In the genomic region with DNA sequence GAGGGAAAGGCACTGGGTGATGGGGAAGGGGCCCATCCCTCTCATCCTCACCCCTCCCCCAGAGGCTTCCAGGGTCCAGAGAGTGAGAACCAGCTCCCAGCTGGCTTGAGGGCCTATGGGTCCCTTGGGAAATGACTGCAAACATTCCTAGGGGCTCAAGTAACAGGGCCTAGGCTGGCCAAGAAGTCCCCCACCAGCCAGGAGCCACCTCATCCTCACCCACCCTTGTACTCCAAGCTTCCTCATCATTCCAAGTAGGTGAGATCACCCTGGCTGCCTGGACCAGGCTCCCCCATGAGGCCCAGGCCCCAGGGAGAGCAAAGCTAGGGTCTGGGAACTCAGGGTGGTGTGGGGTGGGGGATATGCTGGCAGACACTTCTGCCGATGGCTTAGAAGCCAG, we compare ENCODE assay signal across 11 cellular contexts. TPM values are rescaled to one million over a fixed set of nuclear protein-coding genes. Genes with fewer than 3 reads are reported as not detected.
DNase-seq lines count a peak whose midpoint lies in the region; ATAC-seq and TF ChIP-seq lines count a peak whose summit lies in the region.
"Had no signal": no experiment of that assay in that cellular context is flagged by ENCODE, and none has a peak within 500 bp of the region (broad histone marks: within the 10 kb centered on the region; RNA-seq: fewer than 3 reads in every experiment).

No MANE protein-coding gene starts in this region.

- peak overlapping the region; percentile 27; the same call in 1 of the 2 replicates for H3K4me3 Mint-ChIP-seq in HFFc6

- H3K27me3 ChIP-seq in right cardiac atrium (ENCODE audit: control insufficient read depth, insufficient read depth) (no peaks in the 10 kb centered on the region), tibial nerve (no peaks in the 10 kb centered on the region)

- H3K9me3 Mint-ChIP-seq in HFFc6: no peaks in the 10 kb centered on the region
- H3K9me3 Mint-ChIP-seq: naive thymus-derived CD8-positive, alpha-beta T cell had no signal

- H3K4me3 ChIP-seq in right cardiac atrium (ENCODE audit: low read length) (no peak overlapping the region), tibial nerve (no peak overlapping the region)

- H3K9me3 ChIP-seq in right cardiac atrium (ENCODE audit: control insufficient read depth, low read length): no peaks in the 10 kb centered on the region
- no peaks in the 10 kb centered on the region for H3K9me3 ChIP-seq in tibial nerve

- peak; percentile 83 for DNase-seq in HFFc6
- DNase-seq in amniotic stem cell (lab: John Stamatoyannopoulos, UW): peak; percentile 59
- DNase-seq in right cardiac atrium: peak in 2 of 3 donors; percentile 50 to 51
- no peak for DNase-seq in tibial nerve (ENCODE audit: low spot score in 2 of 2)
- DNase-seq in activated naive CD4-positive, alpha-beta T cell treated with Interleukin-2 at 50 U/mL for 16 hours: no peak
- DNase-seq in activated CD4-positive, alpha-beta T cell treated with anti-CD3 and anti-CD28 coated beads for 4 hours: no peak
- DNase-seq in NCI-H2196 treated with DMSO at 0.1 percent for 48 hours (lab: John Stamatoyannopoulos, UW; ENCODE audit: unreplicated experiment): no peak
- DNase-seq: activated effector memory CD4-positive, alpha-beta T cell treated with anti-CD3 and anti-CD28 coated beads, Interleukin-2, amount 50 U/mL, for 16 hours; NCI-H1694 treated with DMSO at 0.1 percent for 48 hours had no signal

- no peak overlapping the region for H3K27ac ChIP-seq in right cardiac atrium (ENCODE audit: low read length)
- peak overlapping the region in 3 of 4 donors; percentile 7 to 60 (median 26) for H3K27ac ChIP-seq in tibial nerve

- 67% methylated on average over 1 of the region's 1 CpG for WGBS in right cardiac atrium
- WGBS in tibial nerve, 2 donors: 50 to 67% methylated on average over 1 of the region's 1 CpG

- peaks cover 24% of the 10 kb centered on the region for H3K36me3 Mint-ChIP-seq in HFFc6 (ENCODE audit: low read depth)
- H3K36me3 Mint-ChIP-seq: naive thymus-derived CD8-positive, alpha-beta T cell had no signal

- H3K27me3 Mint-ChIP-seq in HFFc6 (ENCODE audit: insufficient read depth): 0 out of 2 replicates have a peak, but pooled peaks cover 3% of the 10 kb centered on the region

- ATAC-seq in right cardiac atrium (peak; percentile 30 to 49), HG03025 (IDR thresholded peaks at IDR 0.05; ENCODE audit: low FRiP score, unreplicated experiment) (no peak)
- ATAC-seq: naive thymus-derived CD8-positive, alpha-beta T cell had no signal

- intact Hi-C loops in right cardiac atrium (cut with DNase I): no loop called here

- H3K4me1 Mint-ChIP-seq in HFFc6 (ENCODE audit: low read depth): peaks cover 69% of the 10 kb centered on the region

- no peak for TF ChIP-seq CTCF in HFFc6 (IDR thresholded peaks at IDR 0.05)
- TF ChIP-seq CTCF in tibial nerve (IDR thresholded peaks at IDR 0.05): no peak

- no peak for TF ChIP-seq POLR2A in tibial nerve (IDR thresholded peaks at IDR 0.05)

- H3K4me1 ChIP-seq in right cardiac atrium (ENCODE audit: control insufficient read depth, insufficient read depth, low read length) (peaks cover 8% of the 10 kb centered on the region), tibial nerve (peaks cover 0 to 44% (median 9%) of the 10 kb centered on the region in 4 donors)

- TF ChIP-seq EP300 in tibial nerve (IDR thresholded peaks at IDR 0.05): no peak

- H3K27ac Mint-ChIP-seq in HFFc6: peak overlapping the region; percentile 91

- no peaks in the 10 kb centered on the region for H3K36me3 ChIP-seq in tibial nerve

RNA-seq across cellular contexts. Expression of a gene that starts 14.8 kb away (rescaled TPM):
- total RNA-seq in HFFc6 (2021; fragmentation: NEBNext Ultra II Directional; extraction: Animal tissue kit (Norgen Biotek cat#: 25700)): 100 to 1,000 TPM; 235 to 309 (median 288) TPM
- 10 to 100 TPM; 17.4 to 41.0 (median 18.6) TPM for total RNA-seq in right cardiac atrium
- polyA plus RNA-seq in right cardiac atrium: 29.8 TPM
- 10 to 100 TPM; 21.6 to 29.1 (median 24.4) TPM for total RNA-seq in tibial nerve

RNA-seq across cellular contexts. Expression of a gene that starts 51.1 kb away (rescaled TPM):
- total RNA-seq in HFFc6 (2021; fragmentation: NEBNext Ultra II Directional; extraction: Animal tissue kit (Norgen Biotek cat#: 25700)): 10 to 100 TPM; 21.4 to 30.6 (median 24.7) TPM
- total RNA-seq in right cardiac atrium: 10 to 100 TPM; 14.9 to 19.0 (median 17.8) TPM
- polyA plus RNA-seq in right cardiac atrium: 24.3 TPM
- 10 to 100 TPM; 16.6 to 29.1 (median 21.5) TPM for total RNA-seq in tibial nerve

RNA-seq across cellular contexts. Expression of a gene that starts 53.5 kb away (rescaled TPM):
- 10 to 100 TPM; 45.2 to 51.8 (median 47.5) TPM for total RNA-seq in HFFc6 (2021; fragmentation: NEBNext Ultra II Directional; extraction: Animal tissue kit (Norgen Biotek cat#: 25700))
- total RNA-seq in right cardiac atrium: 10 to 100 TPM; 21.9 to 35.4 (median 26.6) TPM
- 18.1 TPM for polyA plus RNA-seq in right cardiac atrium
- total RNA-seq in tibial nerve: 100 to 1,000 TPM in 2 of 4 donors, 10 to 100 TPM in 2; 69.3 to 159 (median 89.4) TPM

Comparison
In these comparisons a context has a peak if more than half of its experiments do, and no peak if none do; other contexts are left out.
1. DNase-seq: peak in HFFc6 (single experiment), amniotic stem cell (single experiment) and right cardiac atrium (2 of 3); none in tibial nerve (0 of 2), activated naive CD4-positive, alpha-beta T cell treated with Interleukin-2 at 50 U/mL for 16 hours (single experiment), activated CD4-positive, alpha-beta T cell treated with anti-CD3 and anti-CD28 coated beads for 4 hours (0 of 2) and NCI-H2196 treated with DMSO at 0.1 percent for 48 hours (single experiment).
2. RNA of a gene that starts 14.8 kb away (total RNA-seq): 235 to 309 TPM in HFFc6; 21.6 to 29.1 TPM in tibial nerve and 17.4 to 41.0 TPM in right cardiac atrium; every median in the first group is over 4 times any median in the second.